In the genomic region with DNA sequence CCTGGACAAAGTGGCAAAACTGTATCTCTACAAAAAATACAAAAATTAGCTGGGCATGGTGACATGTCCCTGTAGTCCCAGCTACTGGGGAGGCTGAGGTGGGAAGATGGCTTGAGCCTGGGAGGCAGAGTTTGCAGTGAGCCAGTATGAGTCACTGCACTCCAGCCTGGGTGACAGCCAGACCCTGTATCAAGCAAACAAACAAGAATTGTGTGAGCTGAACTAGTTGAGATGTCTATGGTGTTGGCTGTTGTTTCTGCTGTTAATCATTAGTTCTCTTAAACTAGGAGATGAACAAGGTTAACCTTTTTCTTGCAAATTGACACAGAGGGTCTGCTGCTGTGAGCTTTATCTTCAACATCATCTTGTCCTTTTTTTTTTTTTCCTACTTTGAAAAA, we compare ENCODE assay signal across 8 cellular contexts. TPM values are rescaled to one million over a fixed set of nuclear protein-coding genes. Genes with fewer than 3 reads are reported as not detected.
DNase-seq lines count a peak whose midpoint lies in the region; ATAC-seq lines count a peak whose summit lies in the region.

No MANE protein-coding gene starts in this region.

- H3K27ac Mint-ChIP-seq in activated T-cell treated with anti-CD3 and anti-CD28 coated beads, Interleukin-2, amount 50 U/mL, for 72 hours, result no peak overlapping the region
- H3K27ac Mint-ChIP-seq in activated T-helper 2 cell treated with anti-CD3 and anti-CD28 coated beads, Interferon-gamma antibody, Interleukin-2, Interleukin-4, amounts not matched to agents 10 μg/mL and 5 μg/mL and 100 μg/mL, durations not matched to agents 14 hours and 24 hours and 36 hours, result no peak overlapping the region

- peak; percentile 34 for ATAC-seq in HG02678 (IDR thresholded peaks at IDR 0.05; ENCODE audit: unreplicated experiment)
- ATAC-seq in activated T-cell treated with anti-CD3 and anti-CD28 coated beads, Interleukin-2, amount 50 U/mL, for 72 hours (replicated peaks in 1 of 2), result peak; percentile 66 to 67

- DNase-seq in AG20443 (ENCODE audit: low spot score), result peak; percentile 32
- DNase-seq in activated T-cell treated with anti-CD3 and anti-CD28 coated beads, Interleukin-2, amount 50 U/mL, for 72 hours, result peak; percentile 12 to 22
- peak; percentile 93 for DNase-seq in islet precursor cell
- DNase-seq in NCI-H146 treated with DMSO at 0.1 percent for 48 hours (lab: John Stamatoyannopoulos, UW; ENCODE audit: unreplicated experiment), result no peak
- DNase-seq in activated T-helper 2 cell treated with anti-CD3 and anti-CD28 coated beads, Interferon-gamma antibody, Interleukin-2, Interleukin-4, amounts not matched to agents 10 μg/mL and 5 μg/mL and 100 μg/mL, durations not matched to agents 14 hours and 24 hours and 36 hours (ENCODE audit: low spot score), result no peak
- DNase-seq in substantia nigra (lab: John Stamatoyannopoulos, UW), result no peak
- DNase-seq in NOMO-1 treated with DMSO at 0.1 percent for 48 hours (lab: John Stamatoyannopoulos, UW; ENCODE audit: unreplicated experiment), result no peak

- H3K27ac ChIP-seq in substantia nigra (ENCODE audit: low read depth, low read length, poor library complexity, severe bottlenecking), result no peak overlapping the region

- intact Hi-C loops in activated T-helper 2 cell treated with anti-CD3 and anti-CD28 coated beads, Interferon-gamma antibody, Interleukin-2, Interleukin-4, amounts not matched to agents 10 μg/mL and 5 μg/mL and 100 μg/mL, durations not matched to agents 14 hours and 24 hours and 36 hours (cut with micrococcal nuclease), result no loop called here

- peaks cover 68% of the 10 kb centered on the region for H3K4me1 Mint-ChIP-seq in activated T-cell treated with anti-CD3 and anti-CD28 coated beads, Interleukin-2, amount 50 U/mL, for 72 hours (ENCODE audit: low read depth)
- H3K4me1 Mint-ChIP-seq in activated T-helper 2 cell treated with anti-CD3 and anti-CD28 coated beads, Interferon-gamma antibody, Interleukin-2, Interleukin-4, amounts not matched to agents 10 μg/mL and 5 μg/mL and 100 μg/mL, durations not matched to agents 14 hours and 24 hours and 36 hours (ENCODE audit: low read depth), result peaks cover 34% of the 10 kb centered on the region

- H3K4me3 Mint-ChIP-seq in activated T-cell treated with anti-CD3 and anti-CD28 coated beads, Interleukin-2, amount 50 U/mL, for 72 hours, result no peak overlapping the region
- no peak overlapping the region for H3K4me3 Mint-ChIP-seq in activated T-helper 2 cell treated with anti-CD3 and anti-CD28 coated beads, Interferon-gamma antibody, Interleukin-2, Interleukin-4, amounts not matched to agents 10 μg/mL and 5 μg/mL and 100 μg/mL, durations not matched to agents 14 hours and 24 hours and 36 hours (ENCODE audit: low read depth)

- H3K27me3 Mint-ChIP-seq in activated T-cell treated with anti-CD3 and anti-CD28 coated beads, Interleukin-2, amount 50 U/mL, for 72 hours (ENCODE audit: low read depth), result no peaks in the 10 kb centered on the region
- H3K27me3 Mint-ChIP-seq in activated T-helper 2 cell treated with anti-CD3 and anti-CD28 coated beads, Interferon-gamma antibody, Interleukin-2, Interleukin-4, amounts not matched to agents 10 μg/mL and 5 μg/mL and 100 μg/mL, durations not matched to agents 14 hours and 24 hours and 36 hours (ENCODE audit: low read depth), result no peaks in the 10 kb centered on the region

- peaks cover 24 to 30% of the 10 kb centered on the region in 2 donors for H3K36me3 Mint-ChIP-seq in activated T-cell treated with anti-CD3 and anti-CD28 coated beads, Interleukin-2, amount 50 U/mL, for 72 hours (ENCODE audit: insufficient read depth in 2 of 2)
- H3K36me3 Mint-ChIP-seq in activated T-helper 2 cell treated with anti-CD3 and anti-CD28 coated beads, Interferon-gamma antibody, Interleukin-2, Interleukin-4, amounts not matched to agents 10 μg/mL and 5 μg/mL and 100 μg/mL, durations not matched to agents 14 hours and 24 hours and 36 hours (ENCODE audit: low read depth), result peaks cover 50% of the 10 kb centered on the region

- peaks cover 4 to 5% of the 10 kb centered on the region in 2 donors for H3K9me3 Mint-ChIP-seq in activated T-cell treated with anti-CD3 and anti-CD28 coated beads, Interleukin-2, amount 50 U/mL, for 72 hours
- H3K9me3 Mint-ChIP-seq in activated T-helper 2 cell treated with anti-CD3 and anti-CD28 coated beads, Interferon-gamma antibody, Interleukin-2, Interleukin-4, amounts not matched to agents 10 μg/mL and 5 μg/mL and 100 μg/mL, durations not matched to agents 14 hours and 24 hours and 36 hours, result peaks cover 7% of the 10 kb centered on the region

RNA-seq across cellular contexts. Expression of a gene that starts 23.6 kb away (rescaled TPM):
- 10 to 100 TPM; 40.3 to 42.4 TPM for total RNA-seq in activated T-cell treated with anti-CD3 and anti-CD28 coated beads, Interleukin-2, amount 50 U/mL, for 72 hours
- 35.7 and 35.8 TPM in 2 replicates for total RNA-seq in activated T-helper 2 cell treated with anti-CD3 and anti-CD28 coated beads, Interferon-gamma antibody, Interleukin-2, Interleukin-4, amounts not matched to agents 10 μg/mL and 5 μg/mL and 100 μg/mL, durations not matched to agents 14 hours and 24 hours and 36 hours

Comparison
In these comparisons a context has a peak if more than half of its experiments do, and no peak if none do; other contexts are left out.
1. DNase-seq: peak in AG20443 (single experiment), activated T-cell treated with anti-CD3 and anti-CD28 coated beads, Interleukin-2, amount 50 U/mL, for 72 hours (2 of 2) and islet precursor cell (single experiment); none in NCI-H146 treated with DMSO at 0.1 percent for 48 hours (single experiment), activated T-helper 2 cell treated with anti-CD3 and anti-CD28 coated beads, Interferon-gamma antibody, Interleukin-2, Interleukin-4, amounts not matched to agents 10 μg/mL and 5 μg/mL and 100 μg/mL, durations not matched to agents 14 hours and 24 hours and 36 hours (single experiment), substantia nigra (0 of 49) and NOMO-1 treated with DMSO at 0.1 percent for 48 hours (single experiment).